19 cellular contexts compared by ENCODE assay signal in the genomic region with DNA sequence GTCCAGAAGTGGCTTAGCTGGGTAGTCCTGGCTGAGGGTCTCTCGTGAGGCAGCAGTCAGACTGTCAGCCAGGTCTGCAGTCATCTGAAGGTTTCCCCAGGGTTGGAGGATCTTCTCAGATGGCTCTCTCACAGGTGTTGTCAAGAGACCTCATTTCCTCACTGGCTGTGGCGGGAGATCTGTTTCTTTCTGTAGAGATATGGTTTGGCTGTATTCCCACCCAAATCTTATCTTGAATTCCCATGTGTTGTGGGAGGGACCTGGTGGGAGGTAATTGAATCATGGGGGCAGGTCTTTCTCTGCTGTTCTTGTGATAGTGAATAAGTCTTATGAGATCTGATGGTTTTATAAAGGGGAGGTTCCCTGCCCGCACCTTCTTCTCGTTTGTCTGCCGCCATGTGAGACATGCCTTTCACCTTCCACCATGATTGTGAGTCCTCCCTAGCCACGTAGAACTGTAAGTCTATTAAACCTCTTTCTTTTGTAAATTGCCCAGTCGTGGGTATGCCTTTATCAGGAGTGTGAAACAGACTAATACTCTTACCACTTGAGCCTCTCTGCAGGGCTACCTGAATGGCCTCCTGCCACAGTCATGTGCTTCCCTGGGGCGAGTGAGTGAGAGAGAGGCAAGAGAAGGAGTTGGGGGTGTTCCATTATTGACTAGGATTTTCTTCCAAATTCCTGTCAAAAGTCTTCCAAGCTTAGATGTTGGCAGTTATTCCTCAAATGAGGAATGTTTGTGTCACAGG. TPM values are rescaled to one million over a fixed set of nuclear protein-coding genes. Genes with fewer than 3 reads are reported as not detected.
DNase-seq lines count a peak whose midpoint lies in the region; ATAC-seq, FAIRE-seq and TF ChIP-seq lines count a peak whose summit lies in the region.
"Had no signal": no experiment of that assay in that cellular context is flagged by ENCODE, and none has a peak within 500 bp of the region (broad histone marks: within the 10 kb centered on the region; RNA-seq: fewer than 3 reads in every experiment).

No MANE protein-coding gene starts in this region.

- POLR2A ChIA-PET in CD4-positive, alpha-beta memory T cell (lab: Charles Lee; ENCODE audit: partially characterized antibody), result interaction anchor here (0.8 to 1.6 kb wide), 3 partner anchors 23 to 25 kb away, joined by 3 to 8 read pairs (median 4); a partner anchor contains a TSS
- POLR2A ChIA-PET in MCF 10A (lab: Yijun Ruan, JAX), result interaction anchor here (0.8 kb wide), 1 partner anchor 25 kb away, joined by 3 read pairs; no protein-coding TSS in a partner anchor

- BruUV-seq in MCF 10A (replicated peaks; lab: Mats Ljungman, UMichigan), result no TSS peak

- H3K9me3 ChIP-seq in CD4-positive, CD25-positive, alpha-beta regulatory T cell (ENCODE audit: control insufficient read depth in 2 of 2, low read length in 2 of 2), result no peaks in the 10 kb centered on the region
- H3K9me3 ChIP-seq in CD4-positive, alpha-beta memory T cell (ENCODE audit: control insufficient read depth in 1 of 2, low read length in 2 of 2), result no peaks in the 10 kb centered on the region
- no peaks in the 10 kb centered on the region for H3K9me3 ChIP-seq in body of pancreas
- H3K9me3 ChIP-seq: gastrocnemius medialis had no signal

- peaks cover 39 to 73% (median 55%) of the 10 kb centered on the region in 4 donors for H3K4me1 Mint-ChIP-seq in CD4-positive, CD25-positive, alpha-beta regulatory T cell
- H3K4me1 Mint-ChIP-seq in CD4-positive, alpha-beta memory T cell, result peaks cover 0 to 62% (median 35%) of the 10 kb centered on the region in 4 donors
- H3K4me1 Mint-ChIP-seq in effector memory CD8-positive, alpha-beta T cell (ENCODE audit: low read depth in 2 of 2), result peaks cover 36 to 43% of the 10 kb centered on the region in 2 donors
- peaks cover 8% of the 10 kb centered on the region for H3K4me1 Mint-ChIP-seq in MCF 10A (ENCODE audit: insufficient read depth, unreplicated experiment)

- no peaks in the 10 kb centered on the region for H3K27me3 Mint-ChIP-seq in CD4-positive, CD25-positive, alpha-beta regulatory T cell
- H3K27me3 Mint-ChIP-seq in CD4-positive, alpha-beta memory T cell, result no peaks in the 10 kb centered on the region
- no peaks in the 10 kb centered on the region for H3K27me3 Mint-ChIP-seq in effector memory CD8-positive, alpha-beta T cell
- no peaks in the 10 kb centered on the region for H3K27me3 Mint-ChIP-seq in MCF 10A (ENCODE audit: insufficient read depth, unreplicated experiment)

- H3K4me3 ChIP-seq in CD4-positive, CD25-positive, alpha-beta regulatory T cell (ENCODE audit: low read depth, low read length), result peak overlapping the region; percentile 46
- no peak overlapping the region for H3K4me3 ChIP-seq in CD4-positive, alpha-beta memory T cell (ENCODE audit: low read length in 2 of 2)
- H3K4me3 ChIP-seq in body of pancreas, result no peak overlapping the region
- H3K4me3 ChIP-seq: dorsolateral prefrontal cortex, gastrocnemius medialis, GM23248 had no signal

- peaks cover 33% of the 10 kb centered on the region for H3K36me3 Mint-ChIP-seq in CD4-positive, CD25-positive, alpha-beta regulatory T cell
- peaks cover 43 to 49% of the 10 kb centered on the region in 2 donors for H3K36me3 Mint-ChIP-seq in CD4-positive, alpha-beta memory T cell
- H3K36me3 Mint-ChIP-seq in effector memory CD8-positive, alpha-beta T cell (ENCODE audit: insufficient read depth), result peaks cover 26% of the 10 kb centered on the region
- H3K36me3 Mint-ChIP-seq in MCF 10A (ENCODE audit: insufficient read depth, unreplicated experiment), result peaks cover 27% of the 10 kb centered on the region

- no peak for FAIRE-seq in GM12892 (lab: Jason Lieb, UNC)

- H3K4me1 ChIP-seq in CD4-positive, CD25-positive, alpha-beta regulatory T cell (ENCODE audit: control insufficient read depth, insufficient read depth, low read length, poor library complexity, severe bottlenecking), result peaks cover 72% of the 10 kb centered on the region
- H3K4me1 ChIP-seq in CD4-positive, alpha-beta memory T cell (ENCODE audit: insufficient read depth, low read length), result peaks cover 98% of the 10 kb centered on the region
- peaks cover 3% of the 10 kb centered on the region for H3K4me1 ChIP-seq in body of pancreas

- H3K4me3 Mint-ChIP-seq in CD4-positive, CD25-positive, alpha-beta regulatory T cell, result peak overlapping the region; percentile 28 to 76 (median 62)
- peak overlapping the region in 7 of 8 donors; percentile 18 to 69 (median 42) for H3K4me3 Mint-ChIP-seq in CD4-positive, alpha-beta memory T cell
- peak overlapping the region in 1 of 2 donors; percentile 7 for H3K4me3 Mint-ChIP-seq in effector memory CD8-positive, alpha-beta T cell
- H3K4me3 Mint-ChIP-seq in MCF 10A (ENCODE audit: unreplicated experiment), result no peak overlapping the region
- H3K4me3 Mint-ChIP-seq: neural crest cell had no signal

- no peaks in the 10 kb centered on the region for H3K27me3 ChIP-seq in CD4-positive, CD25-positive, alpha-beta regulatory T cell (ENCODE audit: control insufficient read depth, insufficient read depth, low read length)
- no peaks in the 10 kb centered on the region for H3K27me3 ChIP-seq in CD4-positive, alpha-beta memory T cell (ENCODE audit: insufficient read depth, low read length)
- no peaks in the 10 kb centered on the region for H3K27me3 ChIP-seq in body of pancreas
- H3K27me3 ChIP-seq: dorsolateral prefrontal cortex, gastrocnemius medialis had no signal

- TF ChIP-seq CTCF in body of pancreas (IDR thresholded peaks at IDR 0.05), result no peak
- TF ChIP-seq CTCF in MCF 10A (IDR thresholded peaks at IDR 0.05; ENCODE audit: unreplicated experiment), result no peak

- H3K27ac ChIP-seq in CD4-positive, CD25-positive, alpha-beta regulatory T cell (ENCODE audit: insufficient read depth, low read length, poor library complexity, severe bottlenecking), result peak overlapping the region; percentile 25
- no peak overlapping the region for H3K27ac ChIP-seq in CD4-positive, alpha-beta memory T cell (ENCODE audit: low read depth, low read length)
- H3K27ac ChIP-seq in body of pancreas, result no peak overlapping the region
- H3K27ac ChIP-seq: dorsolateral prefrontal cortex, gastrocnemius medialis, GM23248 had no signal

- peak in 1 of 2 donors; percentile 17 for ATAC-seq in CD4-positive, CD25-positive, alpha-beta regulatory T cell (ENCODE audit: low read depth in 2 of 2)
- ATAC-seq in SK-N-SH treated with all-trans-retinoic acid at 6 μM for 48 hours, result no peak
- ATAC-seq in effector memory CD8-positive, alpha-beta T cell (replicated peaks), result no peak
- ATAC-seq in body of pancreas, result no peak
- ATAC-seq: gastrocnemius medialis had no signal

- DNase-seq in CD4-positive, CD25-positive, alpha-beta regulatory T cell, result peak in 1 of 3 donors; percentile 36
- peak in 1 of 5 donors; percentile 30 for DNase-seq in CD4-positive, alpha-beta memory T cell
- DNase-seq in effector memory CD8-positive, alpha-beta T cell, result no peak
- no peak for DNase-seq in body of pancreas
- no peak for DNase-seq in iPS-NIHi11 (ENCODE audit: low spot score)
- DNase-seq in GM12892 (ENCODE audit: insufficient read length), result no peak
- no peak for DNase-seq in MCF 10A (ENCODE audit: unreplicated experiment)
- DNase-seq: activated CD4-positive, CD25-positive, alpha-beta regulatory T cell; activated CD8-positive, alpha-beta memory T cell treated with anti-CD3 and anti-CD28 coated beads, Interleukin-2, amount 50 U/mL, for 48 hours; dorsolateral prefrontal cortex; gastrocnemius medialis; GM23248; NCI-H1436 treated with DMSO at 0.1 percent for 48 hours; NCI-H2171; NCI-H82; SHP77 had no signal

- intact Hi-C loops in CD4-positive, alpha-beta memory T cell (cut with micrococcal nuclease), result no loop called here
- intact Hi-C loops in body of pancreas (cut with DNase I), result no loop called here
- intact Hi-C loops in MCF 10A (cut with micrococcal nuclease), result no loop called here

- CTCF ChIA-PET in CD4-positive, alpha-beta memory T cell (lab: Charles Lee; ENCODE audit: partially characterized antibody), result no interaction called here
- CTCF ChIA-PET in MCF 10A (lab: Yijun Ruan, JAX), result interaction anchor here (0.6 kb wide), 1 partner anchor 165 kb away, joined by 3 read pairs; no protein-coding TSS in a partner anchor

- H3K27ac Mint-ChIP-seq in CD4-positive, CD25-positive, alpha-beta regulatory T cell, result peak overlapping the region; percentile 43 to 99 (median 92)
- peak overlapping the region in 6 of 7 donors; percentile 50 to 91 (median 76) for H3K27ac Mint-ChIP-seq in CD4-positive, alpha-beta memory T cell
- peak overlapping the region; percentile 57 to 70 for H3K27ac Mint-ChIP-seq in effector memory CD8-positive, alpha-beta T cell
- H3K27ac Mint-ChIP-seq in MCF 10A (ENCODE audit: low read depth, unreplicated experiment), result no peak overlapping the region

- WGBS in body of pancreas, 2 donors, result 72 to 76% methylated on average over 7 to 8 of the region's 8 CpGs

- no peaks in the 10 kb centered on the region for H3K9me3 Mint-ChIP-seq in CD4-positive, CD25-positive, alpha-beta regulatory T cell
- no peaks in the 10 kb centered on the region for H3K9me3 Mint-ChIP-seq in CD4-positive, alpha-beta memory T cell
- no peaks in the 10 kb centered on the region for H3K9me3 Mint-ChIP-seq in effector memory CD8-positive, alpha-beta T cell
- H3K9me3 Mint-ChIP-seq in MCF 10A (ENCODE audit: unreplicated experiment), result no peaks in the 10 kb centered on the region
- H3K9me3 Mint-ChIP-seq: neural crest cell; T-helper 2 cell treated with Interferon-gamma antibody and Interleukin-4, amounts not matched to agents 5 μg/mL and 100 μg/mL, for 36 hours had no signal

- peaks cover 40% of the 10 kb centered on the region for H3K36me3 ChIP-seq in CD4-positive, CD25-positive, alpha-beta regulatory T cell (ENCODE audit: control insufficient read depth, insufficient read depth, low read length)
- peaks cover 10% of the 10 kb centered on the region for H3K36me3 ChIP-seq in CD4-positive, alpha-beta memory T cell (ENCODE audit: insufficient read depth, low read length)
- H3K36me3 ChIP-seq in body of pancreas (replicated peaks in 1 of 2; ENCODE audit: insufficient read depth in 1 of 2, low read depth in 2 of 2), result peaks cover 0 to 6% of the 10 kb centered on the region in 2 donors

- TF ChIP-seq POLR2A in body of pancreas (IDR thresholded peaks at IDR 0.05) (no peak), GM12892 (IDR thresholded peaks at IDR 0.05; ENCODE audit: low read depth, low read length) (no peak)

TF ChIP-seq in SK-N-SH treated with all-trans-retinoic acid at 6 μM for 48 hours, 23 proteins besides CTCF, POLR2A, EP300 and RAD21:
- no peak for TF ChIP-seq ISL1 (CRISPR knock-in tag; IDR thresholded peaks at IDR 0.05)
- TF ChIP-seq ZNF565 (CRISPR knock-in tag; conservative IDR thresholded peaks at IDR 0.05; ENCODE audit: low read depth), result no peak
- peak; percentile 71 for TF ChIP-seq TCF4 (CRISPR knock-in tag; IDR thresholded peaks at IDR 0.05; ENCODE audit: borderline replicate concordance)
TF ChIP-seq in SK-N-SH treated with all-trans-retinoic acid at 6 μM for 48 hours: peak in this region for 1.

RNA-seq across cellular contexts. Expression of a gene that starts 23.6 kb away (rescaled TPM):
- 99.0 TPM for total RNA-seq in CD4-positive, CD25-positive, alpha-beta regulatory T cell
- polyA plus RNA-seq in CD4-positive, CD25-positive, alpha-beta regulatory T cell, result 10 to 100 TPM; 39.4 to 49.1 (median 45.1) TPM
- 10 to 100 TPM; 90.4 to 96.7 TPM for total RNA-seq in CD4-positive, alpha-beta memory T cell
- polyA plus RNA-seq in CD4-positive, alpha-beta memory T cell, result 10 to 100 TPM; 60.3 to 64.4 TPM
- 10 to 100 TPM in 1 of 2 donors, 1 to 10 TPM in 1; 9.6 to 14.5 TPM for total RNA-seq in body of pancreas
- polyA plus RNA-seq in GM12892 (2012; ENCODE audit: missing spikeins), result 44.0 TPM
- total RNA-seq in MCF 10A (2022), result 28.5 and 33.0 TPM in 2 replicates
